In the genomic region with DNA sequence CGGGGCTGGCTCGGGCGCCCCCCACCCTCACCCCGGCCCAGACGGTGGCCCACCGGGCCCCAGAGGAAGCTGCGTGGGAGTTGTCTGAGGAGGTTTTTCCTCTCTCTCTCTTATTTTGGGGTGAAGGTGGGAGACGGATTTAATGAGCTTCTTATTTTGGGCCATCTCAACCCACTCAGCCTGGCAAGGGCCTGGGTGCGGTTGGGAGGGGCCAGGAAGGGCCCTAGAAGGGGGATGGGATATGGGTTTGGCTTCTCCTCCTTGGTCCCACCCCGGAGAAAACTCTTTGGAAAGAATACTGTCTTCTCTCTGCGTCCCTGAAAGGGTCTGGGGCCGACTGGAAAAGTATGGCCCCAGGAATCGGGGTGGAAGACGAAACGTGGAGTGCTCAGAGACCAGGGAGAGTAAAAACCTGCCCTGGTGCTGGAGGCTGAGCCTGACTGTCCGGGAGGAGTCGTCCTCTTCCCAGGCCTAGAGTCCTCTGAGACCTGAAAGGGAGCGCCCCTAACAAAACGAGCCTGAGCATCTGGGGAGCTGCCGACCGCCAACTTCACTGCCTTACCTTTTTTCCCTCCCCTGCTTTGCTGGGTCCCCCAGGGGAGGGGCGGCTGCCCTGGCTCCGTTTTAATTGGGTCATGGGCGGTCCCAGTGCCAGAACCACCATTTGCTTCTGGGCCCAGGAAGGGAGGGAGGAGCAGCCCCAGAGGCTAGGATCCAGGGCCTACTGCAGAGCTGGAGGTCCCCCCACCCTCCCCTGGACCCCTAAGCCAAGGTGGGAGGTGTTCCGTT, we compare ENCODE assay signal across 9 cellular contexts. TPM values are rescaled to one million over a fixed set of nuclear protein-coding genes. Genes with fewer than 3 reads are reported as not detected.
DNase-seq lines count a peak whose midpoint lies in the region; ATAC-seq and TF ChIP-seq lines count a peak whose summit lies in the region.
"Had no signal": no experiment of that assay in that cellular context is flagged by ENCODE, and none has a peak within 500 bp of the region (broad histone marks: within the 10 kb centered on the region; RNA-seq: fewer than 3 reads in every experiment).

No MANE protein-coding gene starts in this region.

- H3K4me1 ChIP-seq in suprapubic skin = peaks cover 54% of the 10 kb centered on the region

- H3K36me3 Mint-ChIP-seq in MCF 10A (ENCODE audit: insufficient read depth, unreplicated experiment) = peaks cover 43% of the 10 kb centered on the region

- no peaks in the 10 kb centered on the region for H3K9me3 ChIP-seq in suprapubic skin

- BruUV-seq in MCF 10A (replicated peaks; lab: Mats Ljungman, UMichigan) = TSS peak; percentile 60

- POLR2A ChIA-PET in MCF 10A (lab: Yijun Ruan, JAX) = interaction anchor here (0.5 to 5.7 kb wide), 30 partner anchors 9 to 282 kb away, joined by 3 to 142 read pairs (median 5); partner anchors contain the start of genes ABHD4, AJUBA, DAD1 and HAUS4

- peaks cover 21% of the 10 kb centered on the region for H3K4me1 Mint-ChIP-seq in MCF 10A (ENCODE audit: insufficient read depth, unreplicated experiment)

- H3K27ac ChIP-seq in layer of hippocampus (ENCODE audit: low read depth, low read length) (peak overlapping the region; percentile 86), suprapubic skin (peak overlapping the region; percentile 96)

- intact Hi-C loops in MCF 10A (cut with micrococcal nuclease) = loop anchor here (2.0 to 5.0 kb wide), 2 partner anchors 15 to 34 kb away; partner anchors contain the start of gene LRP10

- DNase-seq in HuH-7 (ENCODE audit: low spot score) (peak; percentile 30), MCF 10A (ENCODE audit: unreplicated experiment) (peak; percentile 72), suprapubic skin (ENCODE audit: low spot score in 2 of 2) (peak; percentile 90), NCI-H510A treated with DMSO at 0.1 percent for 48 hours (lab: John Stamatoyannopoulos, UW) (no peak)
- DNase-seq in activated effector memory CD4-positive, alpha-beta T cell treated with anti-CD3 and anti-CD28 coated beads, Interleukin-2, amount 50 U/mL, for 16 hours = no peak

- TF ChIP-seq CTCF in MCF 10A (IDR thresholded peaks at IDR 0.05; ENCODE audit: unreplicated experiment) = no peak
- no peak for TF ChIP-seq CTCF in suprapubic skin (IDR thresholded peaks at IDR 0.05)

- peak overlapping the region; percentile 98 for H3K27ac Mint-ChIP-seq in MCF 10A (ENCODE audit: low read depth, unreplicated experiment)

- H3K27me3 Mint-ChIP-seq in MCF 10A (ENCODE audit: insufficient read depth, unreplicated experiment) = no peaks in the 10 kb centered on the region

- no peaks in the 10 kb centered on the region for H3K27me3 ChIP-seq in layer of hippocampus (ENCODE audit: control insufficient read depth, insufficient read depth, low read length)
- no peaks in the 10 kb centered on the region for H3K27me3 ChIP-seq in suprapubic skin

- H3K36me3 ChIP-seq in suprapubic skin = peaks cover 27% of the 10 kb centered on the region

- TF ChIP-seq POLR2A in suprapubic skin (IDR thresholded peaks at IDR 0.05) = peak in 1 of 2 donors; percentile 79

- H3K4me3 Mint-ChIP-seq in MCF 10A (ENCODE audit: unreplicated experiment) = peak overlapping the region; percentile 99

- TF ChIP-seq EP300 in suprapubic skin (IDR thresholded peaks at IDR 0.05) = no peak

- 12% methylated on average over 17 of the region's 25 CpGs for WGBS in suprapubic skin

- CTCF ChIA-PET in MCF 10A (lab: Yijun Ruan, JAX) = interaction anchor here (0.6 to 18.2 kb wide), 24 partner anchors 9 to 282 kb away, joined by 3 to 330 read pairs (median 6); partner anchors contain the start of genes ABHD4, LRP10 and OXA1L

- H3K4me3 ChIP-seq in suprapubic skin = peak overlapping the region; percentile 86

- no peak for ATAC-seq in HG02938 (IDR thresholded peaks at IDR 0.05; ENCODE audit: unreplicated experiment)
- no peak for ATAC-seq in HG03175 (IDR thresholded peaks at IDR 0.05; ENCODE audit: unreplicated experiment)

- H3K9me3 Mint-ChIP-seq in MCF 10A (ENCODE audit: unreplicated experiment) = no peaks in the 10 kb centered on the region
- H3K9me3 Mint-ChIP-seq: central memory CD8-positive, alpha-beta T cell had no signal

RNA-seq across cellular contexts. Expression of gene MMP14, which starts 1.6 kb away (rescaled TPM):
- total RNA-seq in MCF 10A (2022) = 71.5 and 78.6 TPM in 2 replicates
- 100 to 1,000 TPM; 106 to 161 (median 128) TPM for total RNA-seq in suprapubic skin

RNA-seq across cellular contexts. Expression of gene MRPL52, which starts 8.3 kb away (rescaled TPM):
- total RNA-seq in MCF 10A (2022) = 172 and 186 TPM in 2 replicates
- total RNA-seq in suprapubic skin = 10 to 100 TPM; 35.5 to 84.5 (median 74.2) TPM

RNA-seq across cellular contexts. Expression of gene SLC7A7, which starts 22.7 kb away (rescaled TPM):
- total RNA-seq in MCF 10A (2022) (0.61 and 0.98 TPM in 2 replicates), suprapubic skin (1 to 10 TPM; 1.8 to 3.8 (median 2.9) TPM)

RNA-seq across cellular contexts. Expression of gene LRP10, which starts 33.6 kb away (rescaled TPM):
- total RNA-seq in MCF 10A (2022) = 71.0 and 83.1 TPM in 2 replicates
- total RNA-seq in suprapubic skin = 100 to 1,000 TPM in 3 of 4 donors, 10 to 100 TPM in 1; 97.8 to 170 (median 157) TPM

RNA-seq across cellular contexts. Expression of gene REM2, which starts 45.1 kb away (rescaled TPM):
- 0.26 and 0.47 TPM in 2 replicates for total RNA-seq in MCF 10A (2022)
- 1 to 10 TPM in 2 of 4 donors, under 1 TPM in 2; 0.89 to 5.4 (median 1.2) TPM for total RNA-seq in suprapubic skin

Comparison
In these comparisons a context has a peak if more than half of its experiments do, and no peak if none do; other contexts are left out.
1. DNase-seq: peak in HuH-7 (single experiment), MCF 10A (single experiment) and suprapubic skin (2 of 2); none in activated effector memory CD4-positive, alpha-beta T cell treated with anti-CD3 and anti-CD28 coated beads, Interleukin-2, amount 50 U/mL, for 16 hours (single experiment) and NCI-H510A treated with DMSO at 0.1 percent for 48 hours (single experiment).